In the genomic region with DNA sequence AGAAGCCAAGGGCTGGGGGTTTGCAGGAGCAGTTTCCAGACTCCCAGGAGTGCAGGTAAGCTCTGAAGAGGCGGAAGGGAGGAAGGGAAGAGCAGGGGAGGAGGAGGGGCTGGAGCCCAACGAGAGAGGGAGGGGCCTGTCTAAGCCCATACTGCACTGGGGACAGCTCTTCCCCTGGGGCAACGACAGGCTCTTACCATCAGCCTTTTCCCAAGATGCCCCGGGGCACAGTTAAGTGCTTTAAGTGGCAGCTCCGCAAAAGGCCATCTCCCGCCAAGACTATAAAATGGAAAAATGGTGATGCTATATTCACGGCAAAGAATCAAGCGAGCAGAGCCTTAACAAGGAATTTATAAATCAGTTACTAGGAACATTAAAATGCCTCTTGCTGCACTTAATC, we compare ENCODE assay signal across 22 cellular contexts.
A peak's percentile ranks its signal among the peaks of the same experiment; 100 is the strongest.
DNase-seq lines count a peak whose midpoint lies in the region; ATAC-seq, FAIRE-seq and TF ChIP-seq lines count a peak whose summit lies in the region.
"Had no signal": no experiment of that assay in that cellular context is flagged by ENCODE, and none has a peak within 500 bp of the region (broad histone marks: within the 10 kb centered on the region; RNA-seq: fewer than 3 reads in every experiment).

No MANE protein-coding gene starts in this region.

- no peak for TF ChIP-seq CTCF in GM10248 (IDR thresholded peaks at IDR 0.05; ENCODE audit: control extremely low read depth, extremely low read depth, low read depth, missing control alignments)

- no peak overlapping the region for H3K4me3 Mint-ChIP-seq in activated CD4-positive, alpha-beta memory T cell treated with anti-CD3 and anti-CD28 coated beads, Interleukin-2, amount 10 ng/mL, durations not matched to agents 7 days and 5 days
- H3K4me3 Mint-ChIP-seq: CD4-positive, alpha-beta memory T cell had no signal

- H3K36me3 ChIP-seq in BLaER1: no peaks in the 10 kb centered on the region
- H3K36me3 ChIP-seq in H7 (replicated peaks; ENCODE audit: control insufficient read depth, insufficient read depth, low read length): no peaks in the 10 kb centered on the region
- H3K36me3 ChIP-seq: lower lobe of right lung, pancreas had no signal

- H3K4me1 ChIP-seq in BLaER1: peaks cover 19% of the 10 kb centered on the region
- H3K4me1 ChIP-seq: lower lobe of right lung, pancreas had no signal

- ATAC-seq in GM21717 (IDR thresholded peaks at IDR 0.05; ENCODE audit: unreplicated experiment): no peak
- ATAC-seq: esophagus mucosa, HepG2, pancreas had no signal

- H3K27ac Mint-ChIP-seq in activated CD4-positive, alpha-beta memory T cell treated with anti-CD3 and anti-CD28 coated beads, Interleukin-2, amount 10 ng/mL, durations not matched to agents 7 days and 5 days: no peak overlapping the region
- H3K27ac Mint-ChIP-seq: CD4-positive, alpha-beta memory T cell had no signal

- no peak for FAIRE-seq in GM19239 (lab: Jason Lieb, UNC)
- FAIRE-seq: HepG2, pancreas, urothelium cell line had no signal

- H3K9me3 Mint-ChIP-seq in activated CD4-positive, alpha-beta memory T cell treated with anti-CD3 and anti-CD28 coated beads, Interleukin-2, amount 10 ng/mL, durations not matched to agents 7 days and 5 days: no peaks in the 10 kb centered on the region

- no peak overlapping the region for H3K27ac ChIP-seq in BLaER1
- H3K27ac ChIP-seq: dorsolateral prefrontal cortex, lower lobe of right lung, pancreas had no signal

- H4K20me1 ChIP-seq in BLaER1: no peaks in the 10 kb centered on the region

- H3K4me1 Mint-ChIP-seq in activated CD4-positive, alpha-beta memory T cell treated with anti-CD3 and anti-CD28 coated beads, Interleukin-2, amount 10 ng/mL, durations not matched to agents 7 days and 5 days: no peaks in the 10 kb centered on the region
- H3K4me1 Mint-ChIP-seq: CD4-positive, alpha-beta memory T cell had no signal

- DNase-seq in H7 (peak; percentile 84), NCI-H345 (lab: John Stamatoyannopoulos, UW) (peak; percentile 90), iPS DF 19.7 (ENCODE audit: low read depth, low spot score) (peak; percentile 69), GM19239 (ENCODE audit: insufficient read length, low spot score) (no peak), GM10248 (ENCODE audit: extremely low spot score) (no peak)
- no peak for DNase-seq in activated CD4-positive, alpha-beta memory T cell treated with anti-CD3 and anti-CD28 coated beads, Interleukin-2, amount 10 ng/mL, durations not matched to agents 7 days and 5 days
- DNase-seq: activated CD4-positive, alpha-beta T cell treated with anti-CD3 and anti-CD28 coated beads, Interleukin-2, amount 50 U/mL, for 1 hour; activated gamma-delta T cell treated with Interleukin-2 at 50 U/mL for 16 hours; amniotic stem cell; caudate nucleus; CD4-positive, alpha-beta memory T cell; dorsolateral prefrontal cortex; lower lobe of right lung; NCI-H2081 treated with DMSO at 0.1 percent for 48 hours; pancreas; stimulated activated CD4-positive, alpha-beta T cell treated with anti-CD3 and anti-CD28 coated beads, Interleukin-4, amount 100 ng/mL, for 24 hours; SW 1271 had no signal

- H3K36me3 Mint-ChIP-seq in activated CD4-positive, alpha-beta memory T cell treated with anti-CD3 and anti-CD28 coated beads, Interleukin-2, amount 10 ng/mL, durations not matched to agents 7 days and 5 days (ENCODE audit: low read depth): no peaks in the 10 kb centered on the region
- H3K36me3 Mint-ChIP-seq: CD4-positive, alpha-beta memory T cell had no signal

- H3K9me3 ChIP-seq in BLaER1: no peaks in the 10 kb centered on the region
- H3K9me3 ChIP-seq: lower lobe of right lung, pancreas had no signal

- no peak overlapping the region for H3K4me3 ChIP-seq in BLaER1
- no peak overlapping the region for H3K4me3 ChIP-seq in H7 (ENCODE audit: insufficient read depth, low read depth, low read length)
- H3K4me3 ChIP-seq: dorsolateral prefrontal cortex, lower lobe of right lung, pancreas had no signal

- POLR2A ChIA-PET in activated CD4-positive, alpha-beta memory T cell treated with anti-CD3 and anti-CD28 coated beads, Interleukin-2, amount 10 ng/mL, durations not matched to agents 7 days and 5 days (lab: Charles Lee): no interaction called here
- POLR2A ChIA-PET in GM10248 (lab: Yijun Ruan, JAX): no interaction called here

- CTCF ChIA-PET in activated CD4-positive, alpha-beta memory T cell treated with anti-CD3 and anti-CD28 coated beads, Interleukin-2, amount 10 ng/mL, durations not matched to agents 7 days and 5 days (lab: Charles Lee): no interaction called here
- CTCF ChIA-PET in GM10248 (lab: Yijun Ruan, JAX): interaction anchor here (2.6 kb wide), 1 partner anchor 11 kb away, joined by 10 read pairs; no protein-coding TSS in a partner anchor

- H3K9ac ChIP-seq in BLaER1: no peak overlapping the region

- H3K4me2 ChIP-seq in BLaER1: peak overlapping the region; percentile 21

- H3K27me3 ChIP-seq in BLaER1: no peaks in the 10 kb centered on the region
- H3K27me3 ChIP-seq in H7 (ENCODE audit: control insufficient read depth, insufficient read depth, low read length): no peaks in the 10 kb centered on the region
- H3K27me3 ChIP-seq: pancreas had no signal

- peaks cover 6% of the 10 kb centered on the region for H3K27me3 Mint-ChIP-seq in activated CD4-positive, alpha-beta memory T cell treated with anti-CD3 and anti-CD28 coated beads, Interleukin-2, amount 10 ng/mL, durations not matched to agents 7 days and 5 days

Comparison
In these comparisons a context has a peak if more than half of its experiments do, and no peak if none do; other contexts are left out.
1. DNase-seq: peak in H7 (single experiment), NCI-H345 (single experiment) and iPS DF 19.7 (single experiment); none in GM19239 (single experiment), activated CD4-positive, alpha-beta memory T cell treated with anti-CD3 and anti-CD28 coated beads, Interleukin-2, amount 10 ng/mL, durations not matched to agents 7 days and 5 days (single experiment) and GM10248 (single experiment).